Comparison of ENCODE assay signal across 9 cellular contexts in genomic region chr17:47821031-47821423, GRCh38. TPM values are rescaled to one million over a fixed set of nuclear protein-coding genes. Genes with fewer than 3 reads are reported as not detected.
DNase-seq lines count a peak whose midpoint lies in the region; TF ChIP-seq lines count a peak whose summit lies in the region.
"Had no signal": no experiment of that assay in that cellular context is flagged by ENCODE, and none has a peak within 500 bp of the region (broad histone marks: within the 10 kb centered on the region; RNA-seq: fewer than 3 reads in every experiment).

No MANE protein-coding gene starts in this region.

- no peaks in the 10 kb centered on the region for H3K27me3 Mint-ChIP-seq in activated naive CD4-positive, alpha-beta T cell treated with anti-CD3 and anti-CD28 coated beads, Interleukin-2, amount 10 ng/mL, durations not matched to agents 7 days and 5 days

- 15 to 19% methylated on average over 4 of the region's 4 CpGs for WGBS in lower leg skin, 2 donors
- WGBS in tibial nerve, 2 donors = 3 to 10% methylated on average over 4 of the region's 4 CpGs

- H3K9me3 ChIP-seq in ascending aorta = no peaks in the 10 kb centered on the region
- no peaks in the 10 kb centered on the region for H3K9me3 ChIP-seq in tibial nerve

- H3K27ac ChIP-seq in ascending aorta = peak overlapping the region; percentile 59 to 66
- peak overlapping the region in 3 of 4 donors; percentile 60 to 78 (median 64) for H3K27ac ChIP-seq in tibial nerve

- TF ChIP-seq POLR2A in lower leg skin (IDR thresholded peaks at IDR 0.05) = no peak
- TF ChIP-seq POLR2A in tibial nerve (IDR thresholded peaks at IDR 0.05) = no peak
- no peak for TF ChIP-seq POLR2A in erythroblast (IDR thresholded peaks at IDR 0.05; ENCODE audit: low read length)

- peaks cover 29% of the 10 kb centered on the region for H3K36me3 Mint-ChIP-seq in activated naive CD4-positive, alpha-beta T cell treated with anti-CD3 and anti-CD28 coated beads, Interleukin-2, amount 10 ng/mL, durations not matched to agents 7 days and 5 days

- H3K27me3 ChIP-seq in ascending aorta (no peaks in the 10 kb centered on the region), tibial nerve (no peaks in the 10 kb centered on the region)

- H3K4me3 Mint-ChIP-seq in activated naive CD4-positive, alpha-beta T cell treated with anti-CD3 and anti-CD28 coated beads, Interleukin-2, amount 10 ng/mL, durations not matched to agents 7 days and 5 days = peak overlapping the region; percentile 99

- peaks cover 40 to 53% of the 10 kb centered on the region in 2 donors for H3K36me3 ChIP-seq in ascending aorta
- peaks cover 0 to 74% (median 34%) of the 10 kb centered on the region in 3 donors for H3K36me3 ChIP-seq in tibial nerve

- no peaks in the 10 kb centered on the region for H3K9me3 Mint-ChIP-seq in activated naive CD4-positive, alpha-beta T cell treated with anti-CD3 and anti-CD28 coated beads, Interleukin-2, amount 10 ng/mL, durations not matched to agents 7 days and 5 days

- no peak for DNase-seq in activated naive CD4-positive, alpha-beta T cell treated with anti-CD3 and anti-CD28 coated beads, Interleukin-2, amount 10 ng/mL, durations not matched to agents 7 days and 5 days
- no peak for DNase-seq in activated naive CD4-positive, alpha-beta T cell treated with Interleukin-2 at 50 U/mL for 16 hours
- DNase-seq in ascending aorta (ENCODE audit: low spot score in 2 of 2) (no peak), lower leg skin (ENCODE audit: low spot score in 2 of 2) (no peak), tibial nerve (ENCODE audit: low spot score in 2 of 2) (no peak), HEK293T (ENCODE audit: extremely low spot score) (no peak), mucosa of gallbladder (ENCODE audit: low spot score) (no peak), erythroblast (lab: John Stamatoyannopoulos, UW) (no peak)

- CTCF ChIA-PET in activated naive CD4-positive, alpha-beta T cell treated with anti-CD3 and anti-CD28 coated beads, Interleukin-2, amount 10 ng/mL, durations not matched to agents 7 days and 5 days (lab: Charles Lee) = interaction anchor here (0.6 to 2.5 kb wide), 5 partner anchors 10 to 204 kb away, joined by 3 to 17 read pairs (median 6); partner anchors contain the start of genes LRRC46, MRPL10 and SCRN2
- CTCF ChIA-PET in HEK293T (lab: Yijun Ruan, JAX) = interaction anchor here (0.8 to 1.3 kb wide), 2 partner anchors 20 to 126 kb away, joined by 3 to 4 read pairs; partner anchors contain the start of gene SCRN2

- POLR2A ChIA-PET in HEK293T (lab: Yijun Ruan, JAX) = interaction anchor here (0.8 to 3.3 kb wide), 14 partner anchors 10 to 228 kb away, joined by 3 to 57 read pairs (median 4); partner anchors contain the start of genes LRRC46, MRPL10, NFE2L1 and SCRN2

- H3K4me1 Mint-ChIP-seq in activated naive CD4-positive, alpha-beta T cell treated with anti-CD3 and anti-CD28 coated beads, Interleukin-2, amount 10 ng/mL, durations not matched to agents 7 days and 5 days = peaks cover 33% of the 10 kb centered on the region

- H3K27ac Mint-ChIP-seq in activated naive CD4-positive, alpha-beta T cell treated with anti-CD3 and anti-CD28 coated beads, Interleukin-2, amount 10 ng/mL, durations not matched to agents 7 days and 5 days = peak overlapping the region; percentile 94

- TF ChIP-seq EP300 in tibial nerve (IDR thresholded peaks at IDR 0.05) = no peak

- intact Hi-C loops in ascending aorta (cut with DNase I) = no loop called here
- intact Hi-C loops in lower leg skin (cut with DNase I; ENCODE audit: low total_unique reads) = no loop called here

- peak overlapping the region; percentile 45 to 65 for H3K4me3 ChIP-seq in ascending aorta
- peak overlapping the region; percentile 45 for H3K4me3 ChIP-seq in lower leg skin (ENCODE audit: low read depth, poor library complexity, severe bottlenecking)
- H3K4me3 ChIP-seq in tibial nerve = peak overlapping the region; percentile 23 to 66 (median 58)

- TF ChIP-seq CTCF in ascending aorta (IDR thresholded peaks at IDR 0.05) = no peak
- TF ChIP-seq CTCF in lower leg skin (IDR thresholded peaks at IDR 0.05) = no peak
- no peak for TF ChIP-seq CTCF in tibial nerve (IDR thresholded peaks at IDR 0.05)

- H3K4me1 ChIP-seq in ascending aorta (peaks cover 5 to 12% of the 10 kb centered on the region in 2 donors), tibial nerve (peaks cover 0 to 29% (median 11%) of the 10 kb centered on the region in 4 donors)

TF ChIP-seq in HEK293T, 16 proteins besides CTCF, POLR2A, EP300 and RAD21:
- TF ChIP-seq SP1 (IDR thresholded peaks at IDR 0.05) = no peak
- TF ChIP-seq ARNT (IDR thresholded peaks at IDR 0.05) = no peak
- no peak for TF ChIP-seq ELF4 (IDR thresholded peaks at IDR 0.05)
- no peak for TF ChIP-seq NFRKB (IDR thresholded peaks at IDR 0.05)
- TF ChIP-seq FOXA1 (IDR thresholded peaks at IDR 0.05) = no peak
- no peak for TF ChIP-seq HDGF (IDR thresholded peaks at IDR 0.05; ENCODE audit: borderline replicate concordance)
- no peak for TF ChIP-seq BHLHE40 (IDR thresholded peaks at IDR 0.05; ENCODE audit: borderline replicate concordance)
- TF ChIP-seq L3MBTL2 (conservative IDR thresholded peaks at IDR 0.05) = no peak
- no peak for TF ChIP-seq CTBP1 (IDR thresholded peaks at IDR 0.05; ENCODE audit: borderline replicate concordance)
- no peak for TF ChIP-seq SUZ12 (IDR thresholded peaks at IDR 0.05)
- no peak for TF ChIP-seq TARDBP (IDR thresholded peaks at IDR 0.05)
- TF ChIP-seq ZNF384 (IDR thresholded peaks at IDR 0.05) = no peak
- TF ChIP-seq LEF1 (IDR thresholded peaks at IDR 0.05; ENCODE audit: borderline replicate concordance) = no peak
- no peak for TF ChIP-seq PKNOX1 (IDR thresholded peaks at IDR 0.05)
- TF ChIP-seq FOXM1 (IDR thresholded peaks at IDR 0.05; ENCODE audit: borderline replicate concordance) = no peak
- no peak for TF ChIP-seq FOXK2 (IDR thresholded peaks at IDR 0.05)

RNA-seq across cellular contexts. Expression of gene OSBPL7, which starts 0.6 kb away (rescaled TPM):
- total RNA-seq in ascending aorta (28.8 TPM), lower leg skin (1 to 10 TPM; 1.1 to 8.4 (median 1.8) TPM), tibial nerve (10 to 100 TPM in 2 of 4 donors, 1 to 10 TPM in 2; 8.6 to 19.5 (median 11.2) TPM), mucosa of gallbladder (39.3 TPM)

RNA-seq across cellular contexts. Expression of gene MRPL10, which starts 10.3 kb away (rescaled TPM):
- total RNA-seq in ascending aorta (13.7 TPM), lower leg skin (10 to 100 TPM; 25.3 to 35.4 (median 30.2) TPM), tibial nerve (10 to 100 TPM; 23.4 to 33.4 (median 29.9) TPM), mucosa of gallbladder (38.9 TPM)

RNA-seq across cellular contexts. Expression of gene LRRC46, which starts 10.4 kb away (rescaled TPM):
- total RNA-seq in ascending aorta (not detected), lower leg skin (not detected), tibial nerve (under 1 TPM in 1 of 4 donors, not detected in 3; 0.60 TPM), mucosa of gallbladder (1.1 TPM)
- total RNA-seq: Daoy had no signal

RNA-seq across cellular contexts. Expression of gene SCRN2, which starts 20.0 kb away (rescaled TPM):
- total RNA-seq in ascending aorta (126 TPM), lower leg skin (10 to 100 TPM; 23.1 to 37.9 (median 28.3) TPM), tibial nerve (10 to 100 TPM; 49.8 to 68.6 (median 56.6) TPM), mucosa of gallbladder (35.4 TPM)

RNA-seq across cellular contexts. Expression of gene SP6, which starts 29.9 kb away (rescaled TPM):
- total RNA-seq in ascending aorta (0.11 TPM), lower leg skin (10 to 100 TPM; 21.9 to 29.9 (median 24.7) TPM), tibial nerve (1 to 10 TPM in 1 of 4 donors, under 1 TPM in 3; 0.30 to 1.3 (median 0.71) TPM), mucosa of gallbladder (0.14 TPM)
